29 cellular contexts compared by ENCODE assay signal in genomic region chrY:7041983-7042382, GRCh38.
"Had no signal": no experiment of that assay in that cellular context is flagged by ENCODE, and none has a peak within 500 bp of the region (broad histone marks: within the 10 kb centered on the region; RNA-seq: fewer than 3 reads in every experiment).

No MANE protein-coding gene starts in this region.

- H3K27ac ChIP-seq: colonic mucosa, coronary artery, dorsolateral prefrontal cortex, epithelial cell of prostate, esophagus muscularis mucosa, esophagus squamous epithelium, foreskin keratinocyte, gastrocnemius medialis, gastroesophageal sphincter, heart left ventricle, heart right ventricle had no signal

- H3K4me3 ChIP-seq: colonic mucosa, coronary artery, dorsolateral prefrontal cortex, esophagus muscularis mucosa, esophagus squamous epithelium, gastrocnemius medialis, gastroesophageal sphincter, heart left ventricle, heart right ventricle had no signal

- H3K27me3 Mint-ChIP-seq: dendritic cell treated with granulocyte-macrophage colony-stimulating factor and Interleukin-4, amounts not matched to agents 40 ng/mL and 50 ng/mL, for 4 days; effector memory CD8-positive, alpha-beta T cell had no signal

- H3K27me3 ChIP-seq: colonic mucosa, dorsolateral prefrontal cortex, esophagus muscularis mucosa, esophagus squamous epithelium, foreskin keratinocyte, gastrocnemius medialis, gastroesophageal sphincter, heart left ventricle, heart right ventricle had no signal

- H3K4me1 Mint-ChIP-seq: endodermal cell had no signal

- H3K9me3 ChIP-seq: colonic mucosa, esophagus muscularis mucosa, esophagus squamous epithelium, gastrocnemius medialis, gastroesophageal sphincter, heart left ventricle, heart right ventricle had no signal

- FAIRE-seq: colon, endometrium, endothelial cell of umbilical vein, frontal cortex had no signal

- H3K36me3 ChIP-seq: colonic mucosa, esophagus muscularis mucosa, esophagus squamous epithelium, gastrocnemius medialis, gastroesophageal sphincter, heart left ventricle, heart right ventricle had no signal

- H3K9me3 Mint-ChIP-seq: dendritic cell treated with granulocyte-macrophage colony-stimulating factor and Interleukin-4, amounts not matched to agents 40 ng/mL and 50 ng/mL, for 4 days; effector memory CD8-positive, alpha-beta T cell; endodermal cell had no signal

- ATAC-seq: effector memory CD8-positive, alpha-beta T cell; esophagus mucosa; foreskin keratinocyte; gastrocnemius medialis; gastroesophageal sphincter; heart left ventricle; heart right ventricle had no signal

- DNase-seq: colonic mucosa; cortex of kidney; dermis blood vessel endothelial cell; dorsolateral prefrontal cortex; effector CD4-positive, alpha-beta T cell; effector CD8-positive, alpha-beta T cell; effector memory CD4-positive, alpha-beta T cell; effector memory CD8-positive, alpha-beta T cell; endodermal cell; erythroblast; esophagus squamous epithelium; foreskin fibroblast; foreskin keratinocyte; foreskin melanocyte; gastrocnemius medialis; glutamatergic neuron; head of caudate nucleus; heart left ventricle; heart right ventricle had no signal

- H3K4me3 Mint-ChIP-seq: dendritic cell treated with granulocyte-macrophage colony-stimulating factor and Interleukin-4, amounts not matched to agents 40 ng/mL and 50 ng/mL, for 4 days; endodermal cell had no signal

- H3K4me1 ChIP-seq: colonic mucosa, esophagus muscularis mucosa, esophagus squamous epithelium, foreskin keratinocyte, gastrocnemius medialis, gastroesophageal sphincter, heart left ventricle, heart right ventricle had no signal

- H3K27ac Mint-ChIP-seq: dendritic cell treated with granulocyte-macrophage colony-stimulating factor and Interleukin-4, amounts not matched to agents 40 ng/mL and 50 ng/mL, for 4 days; endodermal cell had no signal
